ENCODE assay signal across 12 cellular contexts in genomic region chr9:125701351-125701750, GRCh38. TPM values are rescaled to one million over a fixed set of nuclear protein-coding genes. Genes with fewer than 3 reads are reported as not detected.
DNase-seq lines count a peak whose midpoint lies in the region; ATAC-seq and TF ChIP-seq lines count a peak whose summit lies in the region.
"Had no signal": no experiment of that assay in that cellular context is flagged by ENCODE, and none has a peak within 500 bp of the region (broad histone marks: within the 10 kb centered on the region; RNA-seq: fewer than 3 reads in every experiment).

No MANE protein-coding gene starts in this region.

- no peak overlapping the region for H3K14ac ChIP-seq in IMR-90 (replicated peaks; ENCODE audit: low read depth, low read length)

- H2BK15ac ChIP-seq in IMR-90 (ENCODE audit: low read depth, low read length): no peak overlapping the region

- H3K4me1 Mint-ChIP-seq in effector memory CD8-positive, alpha-beta T cell (ENCODE audit: low read depth in 2 of 2): peaks cover 26 to 48% of the 10 kb centered on the region in 2 donors
- H3K4me1 Mint-ChIP-seq in stimulated activated naive B cell treated with anti-CD40 and anti-IgM and Interleukin-4, amounts not matched to agents 10 μg/mL and 1 μg/mL and 100 μg/mL, for 72 hours: peaks cover 37 to 88% of the 10 kb centered on the region in 2 donors

- no peak overlapping the region for H3K4me3 Mint-ChIP-seq in effector memory CD8-positive, alpha-beta T cell
- H3K4me3 Mint-ChIP-seq in stimulated activated naive B cell treated with anti-CD40 and anti-IgM and Interleukin-4, amounts not matched to agents 10 μg/mL and 1 μg/mL and 100 μg/mL, for 72 hours: peak overlapping the region in 1 of 2 donors; percentile 36

- DNase-seq in activated naive CD4-positive, alpha-beta T cell treated with anti-CD3 and anti-CD28 coated beads, Interleukin-2, amount 50 U/mL, for 72 hours (ENCODE audit: low spot score in 2 of 2): peak in 1 of 2 donors; percentile 7
- DNase-seq in activated naive CD4-positive, alpha-beta T cell (lab: John Stamatoyannopoulos, UW): no peak
- DNase-seq in IMR-90 (peak; percentile 40), NAMALWA (ENCODE audit: low spot score) (no peak)
- DNase-seq in effector memory CD8-positive, alpha-beta T cell: no peak
- DNase-seq in stimulated activated naive B cell treated with anti-CD40 and anti-IgM and Interleukin-4, amounts not matched to agents 10 μg/mL and 1 μg/mL and 100 μg/mL, for 72 hours: no peak
- DNase-seq in activated CD8-positive, alpha-beta memory T cell treated with anti-CD3 and anti-CD28 coated beads, Interleukin-2, amount 50 U/mL, for 48 hours: no peak
- DNase-seq: CD4-positive, alpha-beta memory T cell; heart left ventricle; psoas muscle; RPMI8226 had no signal

- peaks cover 3% of the 10 kb centered on the region; the same call in 1 of the 2 replicates for H3K4me1 ChIP-seq in IMR-90 (ENCODE audit: control insufficient read depth, insufficient read depth, low read length)

- no peak overlapping the region for H2AK9ac ChIP-seq in IMR-90 (replicated peaks; ENCODE audit: low read depth, low read length, poor library complexity)

- H3K56ac ChIP-seq in IMR-90 (ENCODE audit: extremely low read depth, insufficient read depth, low read length): no peak overlapping the region

- no peak overlapping the region for H3K4me2 ChIP-seq in IMR-90 (ENCODE audit: low read depth, low read length)

- H3K27ac Mint-ChIP-seq in activated naive CD4-positive, alpha-beta T cell treated with anti-CD3 and anti-CD28 coated beads, Interleukin-2, amount 50 U/mL, for 72 hours: no peak overlapping the region
- no peak overlapping the region for H3K27ac Mint-ChIP-seq in effector memory CD8-positive, alpha-beta T cell
- H3K27ac Mint-ChIP-seq in stimulated activated naive B cell treated with anti-CD40 and anti-IgM and Interleukin-4, amounts not matched to agents 10 μg/mL and 1 μg/mL and 100 μg/mL, for 72 hours: peak overlapping the region; percentile 9

- dilution Hi-C loops in IMR-90 (cut with HindIII; ENCODE audit: low sequenced_read_pairs, unreplicated experiment): no loop called here

- no peak for TF ChIP-seq RAD21 in IMR-90 (IDR thresholded peaks at IDR 0.05; ENCODE audit: low read length)

- H2AFZ ChIP-seq in IMR-90 (replicated peaks; ENCODE audit: low read length, poor library complexity): no peak overlapping the region

- no peak for TF ChIP-seq POLR2A in IMR-90 (IDR thresholded peaks at IDR 0.05; ENCODE audit: low read depth, low read length)

- H2AK5ac ChIP-seq in IMR-90 (ENCODE audit: low read depth, low read length): no peak overlapping the region

- no peaks in the 10 kb centered on the region for H3K9me3 ChIP-seq in IMR-90 (ENCODE audit: control insufficient read depth, insufficient read depth, low read length)
- H3K9me3 ChIP-seq: heart left ventricle, psoas muscle had no signal

- H3K27me3 ChIP-seq in IMR-90 (ENCODE audit: control insufficient read depth, insufficient read depth, low read length): no peaks in the 10 kb centered on the region
- H3K27me3 ChIP-seq: heart left ventricle had no signal

- no peak overlapping the region for H3K23ac ChIP-seq in IMR-90 (ENCODE audit: low read depth, low read length)

- TF ChIP-seq CTCF in IMR-90 (conservative IDR thresholded peaks at IDR 0.05; ENCODE audit: low read depth, low read length): no peak

- no peak overlapping the region for H3K9ac ChIP-seq in IMR-90 (ENCODE audit: low read depth, low read length)

- H3K4ac ChIP-seq in IMR-90 (ENCODE audit: low read depth, low read length): no peak overlapping the region

- intact Hi-C loops in IMR-90 (cut with micrococcal nuclease): no loop called here

- H3K9me1 ChIP-seq in IMR-90 (ENCODE audit: insufficient read depth, low read length): peaks cover 10% of the 10 kb centered on the region

- no peak overlapping the region for H4K8ac ChIP-seq in IMR-90 (ENCODE audit: low read depth in 2 of 2, low read length in 2 of 2)

- ATAC-seq in activated naive CD4-positive, alpha-beta T cell treated with anti-CD3 and anti-CD28 coated beads, Interleukin-2, amount 50 U/mL, for 72 hours: peak; percentile 87 to 88
- ATAC-seq in IMR-90 (ENCODE audit: low read depth): no peak
- peak; percentile 54 for ATAC-seq in effector memory CD8-positive, alpha-beta T cell (replicated peaks)
- ATAC-seq in stimulated activated naive B cell treated with anti-CD40 and anti-IgM and Interleukin-4, amounts not matched to agents 10 μg/mL and 1 μg/mL and 100 μg/mL, for 72 hours (replicated peaks): peak in 1 of 2 donors; percentile 20
- ATAC-seq in HG02642 (IDR thresholded peaks at IDR 0.05; ENCODE audit: poor library complexity, unreplicated experiment): no peak
- ATAC-seq: heart left ventricle had no signal

- no peak overlapping the region for H2BK20ac ChIP-seq in IMR-90 (ENCODE audit: low read depth, low read length)

- peaks cover 24% of the 10 kb centered on the region for H4K20me1 ChIP-seq in IMR-90 (ENCODE audit: insufficient read depth, low read length)

- H2BK120ac ChIP-seq in IMR-90 (ENCODE audit: low read depth, low read length): no peak overlapping the region

- H3K36me3 ChIP-seq in IMR-90 (ENCODE audit: control insufficient read depth, insufficient read depth, low read length): 0 out of 2 replicates have a peak, but pooled peaks cover 1% of the 10 kb centered on the region
- H3K36me3 ChIP-seq: heart left ventricle had no signal

- H3K27ac ChIP-seq in IMR-90 (ENCODE audit: insufficient read depth, low read length): no peak overlapping the region
- H3K27ac ChIP-seq: heart left ventricle, psoas muscle had no signal

- WGBS in IMR-90 (ENCODE audit: extremely low coverage in 2 of 2, insufficient read length in 1 of 2), 2 experiments: no CpG with 5 or more reads among the region's 6 CpGs

- POLR2A ChIA-PET in IMR-90 (lab: Charles Lee; ENCODE audit: unreplicated experiment): no interaction called here

- H2BK5ac ChIP-seq in IMR-90 (ENCODE audit: low read depth, low read length, poor library complexity, severe bottlenecking): no peak overlapping the region

- no TSS peak for BruUV-seq in IMR-90 (replicated peaks; lab: Mats Ljungman, UMichigan)

- H3K18ac ChIP-seq in IMR-90 (ENCODE audit: low read depth, low read length): no peak overlapping the region

- H3K27me3 Mint-ChIP-seq in effector memory CD8-positive, alpha-beta T cell: no peaks in the 10 kb centered on the region
- no peaks in the 10 kb centered on the region for H3K27me3 Mint-ChIP-seq in stimulated activated naive B cell treated with anti-CD40 and anti-IgM and Interleukin-4, amounts not matched to agents 10 μg/mL and 1 μg/mL and 100 μg/mL, for 72 hours
- H3K27me3 Mint-ChIP-seq: CD4-positive, alpha-beta memory T cell had no signal

- H3K4me3 ChIP-seq in IMR-90 (ENCODE audit: insufficient read depth, low read depth, low read length): no peak overlapping the region
- H3K4me3 ChIP-seq: heart left ventricle, psoas muscle had no signal

- H3K9me3 Mint-ChIP-seq in activated naive CD4-positive, alpha-beta T cell treated with anti-CD3 and anti-CD28 coated beads, Interleukin-2, amount 50 U/mL, for 72 hours: no peaks in the 10 kb centered on the region
- no peaks in the 10 kb centered on the region for H3K9me3 Mint-ChIP-seq in effector memory CD8-positive, alpha-beta T cell
- no peaks in the 10 kb centered on the region for H3K9me3 Mint-ChIP-seq in stimulated activated naive B cell treated with anti-CD40 and anti-IgM and Interleukin-4, amounts not matched to agents 10 μg/mL and 1 μg/mL and 100 μg/mL, for 72 hours
- H3K9me3 Mint-ChIP-seq: CD4-positive, alpha-beta memory T cell had no signal

- H4K5ac ChIP-seq in IMR-90 (ENCODE audit: low read depth, low read length): no peak overlapping the region

- H3K36me3 Mint-ChIP-seq in activated naive CD4-positive, alpha-beta T cell treated with anti-CD3 and anti-CD28 coated beads, Interleukin-2, amount 50 U/mL, for 72 hours: peaks cover 7 to 16% of the 10 kb centered on the region in 2 donors
- no peaks in the 10 kb centered on the region for H3K36me3 Mint-ChIP-seq in effector memory CD8-positive, alpha-beta T cell (ENCODE audit: insufficient read depth)
- peaks cover 7 to 33% of the 10 kb centered on the region in 2 donors for H3K36me3 Mint-ChIP-seq in stimulated activated naive B cell treated with anti-CD40 and anti-IgM and Interleukin-4, amounts not matched to agents 10 μg/mL and 1 μg/mL and 100 μg/mL, for 72 hours

- H3K79me1 ChIP-seq in IMR-90 (ENCODE audit: low read depth in 1 of 2, low read length in 2 of 2): peaks cover 30 to 64% of the 10 kb centered on the region in 2 experiments

- no peak overlapping the region for H4K91ac ChIP-seq in IMR-90 (ENCODE audit: insufficient read depth, low read depth, low read length)

- CTCF ChIA-PET in IMR-90 (lab: Yijun Ruan, JAX): no interaction called here

- in situ Hi-C loops in IMR-90 (cut with MboI; ENCODE audit: low sequenced_read_pairs): no loop called here

TF ChIP-seq in IMR-90, 13 proteins besides CTCF, POLR2A, EP300 and RAD21:
- TF ChIP-seq CHD1 (IDR thresholded peaks at IDR 0.05; ENCODE audit: low read depth, low read length): no peak
- no peak for TF ChIP-seq ELK1 (IDR thresholded peaks at IDR 0.05; ENCODE audit: borderline replicate concordance, low read depth, low read length)

RNA-seq across cellular contexts. Expression of gene MAPKAP1, which starts 5.7 kb away (rescaled TPM):
- total RNA-seq in activated naive CD4-positive, alpha-beta T cell treated with anti-CD3 and anti-CD28 coated beads, Interleukin-2, amount 50 U/mL, for 72 hours: 10 to 100 TPM; 53.8 to 72.1 TPM
- total RNA-seq in IMR-90 (2012; rRNA removed): 122 and 158 TPM in 2 replicates
- polyA plus RNA-seq in IMR-90 (2012; rRNA removed): 75.0 and 87.2 TPM in 2 replicates
- 57.5 and 86.3 TPM in 2 replicates for polyA plus RNA-seq in IMR-90 (2012; cell fraction: cytosol; rRNA removed)
- 53.4 and 70.8 TPM in 2 replicates for polyA plus RNA-seq in IMR-90 (2012; cell fraction: nucleus; rRNA removed; ENCODE audit: low replicate concordance)

RNA-seq across cellular contexts. Expression of gene PBX3, which starts 45.8 kb away (rescaled TPM):
- 10 to 100 TPM; 16.9 to 17.6 TPM for total RNA-seq in activated naive CD4-positive, alpha-beta T cell treated with anti-CD3 and anti-CD28 coated beads, Interleukin-2, amount 50 U/mL, for 72 hours
- total RNA-seq in IMR-90 (2012; rRNA removed): 15.6 and 16.4 TPM in 2 replicates
- 12.0 and 13.1 TPM in 2 replicates for polyA plus RNA-seq in IMR-90 (2012; rRNA removed)
- 3.5 and 6.0 TPM in 2 replicates for polyA plus RNA-seq in IMR-90 (2012; cell fraction: cytosol; rRNA removed)
- polyA plus RNA-seq in IMR-90 (2012; cell fraction: nucleus; rRNA removed; ENCODE audit: low replicate concordance): 8.6 and 46.5 TPM in 2 replicates

Comparison
In these comparisons a context has a peak if more than half of its experiments do, and no peak if none do; other contexts are left out.
1. ATAC-seq: peak in activated naive CD4-positive, alpha-beta T cell treated with anti-CD3 and anti-CD28 coated beads, Interleukin-2, amount 50 U/mL, for 72 hours (2 of 2) and effector memory CD8-positive, alpha-beta T cell (single experiment); none in IMR-90 (single experiment) and HG02642 (single experiment).